Comparison of ENCODE assay signal across 10 cellular contexts in genomic region chr7:90246184-90246583, GRCh38. TPM values are rescaled to one million over a fixed set of nuclear protein-coding genes. Genes with fewer than 3 reads are reported as not detected.
A peak's percentile ranks its signal among the peaks of the same experiment; 100 is the strongest.
DNase-seq lines count a peak whose midpoint lies in the region; ATAC-seq and TF ChIP-seq lines count a peak whose summit lies in the region.
"Had no signal": no experiment of that assay in that cellular context is flagged by ENCODE, and none has a peak within 500 bp of the region (broad histone marks: within the 10 kb centered on the region; RNA-seq: fewer than 3 reads in every experiment).

No MANE protein-coding gene starts in this region.

- no peaks in the 10 kb centered on the region for H3K79me1 ChIP-seq in neuronal stem cell (ENCODE audit: low read depth, low read length)

- no peak overlapping the region for H2BK12ac ChIP-seq in neuronal stem cell (ENCODE audit: low read length)

- peak overlapping the region; percentile 63 for H3K4me2 ChIP-seq in neuronal stem cell (ENCODE audit: insufficient read depth, low read length, poor library complexity, severe bottlenecking)

- peak overlapping the region; percentile 94 for H2AFZ ChIP-seq in neuronal stem cell (ENCODE audit: low read length)

- no peak overlapping the region for H3K4ac ChIP-seq in neuronal stem cell (ENCODE audit: low read length)

- H3K27me3 ChIP-seq in CD4-positive, CD25-positive, alpha-beta regulatory T cell (ENCODE audit: control insufficient read depth, insufficient read depth, low read length): peaks cover 26% of the 10 kb centered on the region
- peaks cover 0 to 46% (median 0%) of the 10 kb centered on the region in 3 experiments for H3K27me3 ChIP-seq in neuronal stem cell (ENCODE audit: control insufficient read depth in 3 of 3, insufficient read depth in 3 of 3, low read depth in 1 of 3, low read length in 3 of 3)
- H3K27me3 ChIP-seq: foreskin keratinocyte had no signal

- peaks cover 40% of the 10 kb centered on the region for H3K27me3 Mint-ChIP-seq in CD4-positive, CD25-positive, alpha-beta regulatory T cell

- H3K23ac ChIP-seq in neuronal stem cell (ENCODE audit: low read depth, low read length, poor library complexity): no peak overlapping the region

- no peak for TF ChIP-seq CTCF in lower leg skin (IDR thresholded peaks at IDR 0.05)

- H3K9ac ChIP-seq in neuronal stem cell (ENCODE audit: low read depth, low read length, poor library complexity): no peak overlapping the region

- no peak overlapping the region for H2BK120ac ChIP-seq in neuronal stem cell (ENCODE audit: low read depth, low read length)

- no peak overlapping the region for H4K91ac ChIP-seq in neuronal stem cell (ENCODE audit: low read depth, low read length, poor library complexity)

- H3K4me1 ChIP-seq in CD4-positive, CD25-positive, alpha-beta regulatory T cell (ENCODE audit: control insufficient read depth, insufficient read depth, low read length, poor library complexity, severe bottlenecking): peaks cover 9% of the 10 kb centered on the region
- H3K4me1 ChIP-seq in neuronal stem cell (ENCODE audit: control insufficient read depth in 2 of 2, insufficient read depth in 1 of 2, low read depth in 1 of 2, low read length in 2 of 2): peaks cover 0 to 3% of the 10 kb centered on the region in 2 donors
- H3K4me1 ChIP-seq: foreskin keratinocyte had no signal

- no peak overlapping the region for H3K18ac ChIP-seq in neuronal stem cell (ENCODE audit: low read length)

- H2BK15ac ChIP-seq in neuronal stem cell (ENCODE audit: low read length): no peak overlapping the region

- no peak for DNase-seq in CD4-positive, CD25-positive, alpha-beta regulatory T cell
- DNase-seq in RPMI7951 (ENCODE audit: low read depth): peak; percentile 12
- peak; percentile 90 for DNase-seq in fibroblast of peridontal ligament (ENCODE audit: extremely low read depth)
- DNase-seq in neuronal stem cell (ENCODE audit: low spot score): peak; percentile 30
- no peak for DNase-seq in lower leg skin (ENCODE audit: low spot score in 2 of 2)
- DNase-seq in D341Med (ENCODE audit: low spot score): no peak
- no peak for DNase-seq in NCI-H2196 (lab: John Stamatoyannopoulos, UW; ENCODE audit: unreplicated experiment)
- DNase-seq: foreskin keratinocyte had no signal

- ATAC-seq in CD4-positive, CD25-positive, alpha-beta regulatory T cell (ENCODE audit: low read depth in 2 of 2): no peak
- no peak for ATAC-seq in HG02678 (IDR thresholded peaks at IDR 0.05; ENCODE audit: unreplicated experiment)

- H4K8ac ChIP-seq in neuronal stem cell (ENCODE audit: low read depth, low read length): no peak overlapping the region

- no peak overlapping the region for H3K27ac Mint-ChIP-seq in CD4-positive, CD25-positive, alpha-beta regulatory T cell

- H3K4me1 Mint-ChIP-seq in CD4-positive, CD25-positive, alpha-beta regulatory T cell: peaks cover 0 to 20% (median 6%) of the 10 kb centered on the region in 4 donors

- H3K9me3 ChIP-seq in CD4-positive, CD25-positive, alpha-beta regulatory T cell (ENCODE audit: control insufficient read depth in 2 of 2, low read length in 2 of 2): no peaks in the 10 kb centered on the region
- H3K9me3 ChIP-seq in neuronal stem cell (replicated peaks in 1 of 2; ENCODE audit: control insufficient read depth in 2 of 2, insufficient read depth in 1 of 2, low read depth in 1 of 2, low read length in 2 of 2): no peaks in the 10 kb centered on the region

- no peaks in the 10 kb centered on the region for H3K36me3 Mint-ChIP-seq in CD4-positive, CD25-positive, alpha-beta regulatory T cell

- WGBS in neuronal stem cell (ENCODE audit: extremely low coverage in 2 of 2, insufficient read length in 2 of 2, insufficient replicate concordance in 1 of 2), 2 donors: no CpG with 5 or more reads among the region's 9 CpGs
- 15 to 24% methylated on average over 9 of the region's 9 CpGs for WGBS in lower leg skin, 2 donors

- no peaks in the 10 kb centered on the region for H3K36me3 ChIP-seq in CD4-positive, CD25-positive, alpha-beta regulatory T cell (ENCODE audit: control insufficient read depth, insufficient read depth, low read length)
- no peaks in the 10 kb centered on the region for H3K36me3 ChIP-seq in neuronal stem cell (replicated peaks in 1 of 2; ENCODE audit: control insufficient read depth in 2 of 2, insufficient read depth in 2 of 2, low read length in 2 of 2)

- intact Hi-C loops in lower leg skin (cut with DNase I; ENCODE audit: low total_unique reads): no loop called here

- peaks cover 0 to 3% (median 0%) of the 10 kb centered on the region in 7 donors for H3K9me3 Mint-ChIP-seq in CD4-positive, CD25-positive, alpha-beta regulatory T cell

- TF ChIP-seq POLR2A in lower leg skin (IDR thresholded peaks at IDR 0.05): no peak

- H2AK5ac ChIP-seq in neuronal stem cell (ENCODE audit: low read depth, low read length): no peak overlapping the region

- H3K4me3 Mint-ChIP-seq in CD4-positive, CD25-positive, alpha-beta regulatory T cell: peak overlapping the region in 3 of 4 donors; percentile 17 to 88 (median 86)

- no peak overlapping the region for H2BK5ac ChIP-seq in neuronal stem cell (ENCODE audit: low read length)

- no peak overlapping the region for H3K27ac ChIP-seq in CD4-positive, CD25-positive, alpha-beta regulatory T cell (ENCODE audit: insufficient read depth, low read length, poor library complexity, severe bottlenecking)
- no peak overlapping the region for H3K27ac ChIP-seq in neuronal stem cell (replicated peaks; ENCODE audit: low read length)
- H3K27ac ChIP-seq: foreskin keratinocyte had no signal

- no peak overlapping the region for H3K4me3 ChIP-seq in CD4-positive, CD25-positive, alpha-beta regulatory T cell (ENCODE audit: low read depth, low read length)
- H3K4me3 ChIP-seq in neuronal stem cell (ENCODE audit: low read length in 2 of 2) (peak overlapping the region; percentile 19), lower leg skin (ENCODE audit: low read depth, poor library complexity, severe bottlenecking) (no peak overlapping the region)

- no peak overlapping the region for H3K14ac ChIP-seq in neuronal stem cell (ENCODE audit: low read length)

RNA-seq across cellular contexts. Expression of gene CFAP69, which starts 1.2 kb away (rescaled TPM):
- total RNA-seq in CD4-positive, CD25-positive, alpha-beta regulatory T cell: not detected
- not detected for polyA plus RNA-seq in CD4-positive, CD25-positive, alpha-beta regulatory T cell
- 2.1 and 4.2 TPM in 2 replicates for total RNA-seq in RPMI7951 (2014; rRNA removed; shearing (Covaris generic))
- polyA plus RNA-seq in neuronal stem cell (2013, experiment 1 of 2): 2.5 TPM
- polyA plus RNA-seq in neuronal stem cell (2013, experiment 2 of 2): 3.4 TPM
- total RNA-seq in lower leg skin: 1 to 10 TPM; 1.3 to 3.7 (median 3.4) TPM
- total RNA-seq: T-helper 1 cell treated with Interleukin-12 subunit alpha and Interleukin-12 subunit beta and Interleukin-4 antibody, amounts not matched to agents 30 ng/mL and 1 ng/mL, for 36 hours had no signal

RNA-seq across cellular contexts. Expression of gene STEAP2, which starts 34.6 kb away (rescaled TPM):
- not detected for total RNA-seq in CD4-positive, CD25-positive, alpha-beta regulatory T cell
- not detected for polyA plus RNA-seq in CD4-positive, CD25-positive, alpha-beta regulatory T cell
- total RNA-seq in RPMI7951 (2014; rRNA removed; shearing (Covaris generic)): 4.5 and 5.8 TPM in 2 replicates
- 1.2 TPM for polyA plus RNA-seq in neuronal stem cell (2013, experiment 1 of 2)
- 1.3 TPM for polyA plus RNA-seq in neuronal stem cell (2013, experiment 2 of 2)
- total RNA-seq in lower leg skin: 1 to 10 TPM; 2.7 to 7.9 (median 5.3) TPM

Comparison
In these comparisons a context has a peak if more than half of its experiments do, and no peak if none do; other contexts are left out.
1. DNase-seq: peak in RPMI7951 (single experiment), fibroblast of peridontal ligament (single experiment) and neuronal stem cell (single experiment); none in CD4-positive, CD25-positive, alpha-beta regulatory T cell (0 of 3), lower leg skin (0 of 2), D341Med (single experiment) and NCI-H2196 (single experiment).
2. H3K4me3 ChIP-seq: peak in neuronal stem cell (2 of 2); none in CD4-positive, CD25-positive, alpha-beta regulatory T cell (single experiment) and lower leg skin (single experiment).